26 cellular contexts compared by ENCODE assay signal in the genomic region with DNA sequence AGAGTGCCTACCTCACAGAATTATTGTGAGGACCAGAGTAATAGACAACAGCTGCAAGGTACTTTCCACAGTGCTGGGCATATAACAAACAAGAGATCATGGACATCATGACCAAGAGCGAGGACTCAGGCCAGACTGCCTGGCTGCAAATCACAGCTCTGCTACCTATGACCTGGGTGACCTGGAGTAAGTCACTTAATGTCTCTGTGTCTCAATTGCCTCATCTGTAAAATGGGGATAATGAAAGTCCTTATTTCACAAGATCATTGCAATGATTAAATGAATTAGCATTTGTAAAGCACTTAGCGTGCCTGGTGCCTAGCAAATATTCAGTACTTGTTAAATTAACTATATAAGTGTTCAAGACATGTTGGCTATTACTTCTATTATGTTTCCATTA.
"Had no signal": no experiment of that assay in that cellular context is flagged by ENCODE, and none has a peak within 500 bp of the region (broad histone marks: within the 10 kb centered on the region; RNA-seq: fewer than 3 reads in every experiment).

No MANE protein-coding gene starts in this region.

- H3K27ac ChIP-seq: colonic mucosa, epithelial cell of prostate, esophagus squamous epithelium, gastrocnemius medialis, heart left ventricle, hepatocyte, left lung, lower lobe of right lung had no signal

- H3K79me2 ChIP-seq: hepatocyte had no signal

- DNase-seq: colonic mucosa; cortex of kidney; effector CD8-positive, alpha-beta T cell; effector memory CD8-positive, alpha-beta T cell; endodermal cell; erythroblast; esophagus squamous epithelium; foreskin fibroblast; foreskin melanocyte; gastrocnemius medialis; heart left ventricle; hypothalamus; immature natural killer cell; islet precursor cell; kidney; kidney glomerular epithelial cell; left lung; left ventricle myocardium superior; lower lobe of right lung; mesenchymal stem cell; mucosa of descending colon; naive B cell had no signal

- H3K36me3 ChIP-seq: colonic mucosa, gastrocnemius medialis, heart left ventricle, left lung, lower lobe of right lung had no signal

- H2AFZ ChIP-seq: hepatocyte had no signal

- H3K27me3 ChIP-seq: colonic mucosa, esophagus squamous epithelium, gastrocnemius medialis, heart left ventricle, hepatocyte, left lung had no signal

- H3K4me2 ChIP-seq: hepatocyte had no signal

- H3K4me1 ChIP-seq: colonic mucosa, lower lobe of right lung had no signal

- H3K4me3 ChIP-seq: colonic mucosa, esophagus squamous epithelium, gastrocnemius medialis, heart left ventricle, hepatocyte, left lung, lower lobe of right lung, mucosa of descending colon had no signal

- ATAC-seq: effector memory CD8-positive, alpha-beta T cell; esophagus mucosa; gastrocnemius medialis; heart left ventricle; left lung; left ventricle myocardium superior; lower lobe of right lung; mucosa of descending colon had no signal

- FAIRE-seq: endometrium, kidney had no signal

- H3K9me3 ChIP-seq: colonic mucosa, esophagus squamous epithelium, gastrocnemius medialis, heart left ventricle, left lung, lower lobe of right lung, mucosa of descending colon had no signal
